2 cellular contexts compared by ENCODE assay signal in the genomic region with DNA sequence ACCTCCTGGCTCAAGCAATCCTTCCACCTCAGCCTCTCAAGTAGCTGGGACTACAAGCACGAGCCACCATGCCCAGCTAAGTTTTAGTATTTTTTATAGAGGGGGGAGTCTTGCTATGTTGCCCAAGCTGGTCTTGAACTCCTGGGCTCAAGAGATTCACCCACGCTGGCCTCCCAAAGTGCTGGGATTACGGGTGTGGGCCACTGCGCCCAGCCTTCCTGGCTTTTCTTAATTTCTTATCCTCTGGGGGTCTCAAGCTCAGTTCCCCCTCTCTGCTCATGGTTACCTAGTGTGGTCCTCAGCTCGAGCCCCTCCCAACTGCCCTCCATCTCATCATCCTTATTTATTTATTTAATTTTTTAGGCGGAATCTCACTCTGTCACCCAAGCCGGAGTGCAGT.
A peak's percentile ranks its signal among the peaks of the same experiment; 100 is the strongest.
TF ChIP-seq lines count a peak whose summit lies in the region.

No MANE protein-coding gene starts in this region.

TF ChIP-seq in HEK293, 187 proteins besides CTCF, POLR2A, EP300 and RAD21:
- TF ChIP-seq OVOL3 (tag by site-specific recombination; IDR thresholded peaks at IDR 0.05) (no peak), PRDM10 (tag by site-specific recombination; IDR thresholded peaks at IDR 0.05) (peak; percentile 85)

TF ChIP-seq in K562, 482 proteins besides CTCF, POLR2A, EP300 and RAD21:
- TF ChIP-seq ZNF592 (IDR thresholded peaks at IDR 0.05) (no peak), PRDM10 (IDR thresholded peaks at IDR 0.05; ENCODE audit: partially characterized antibody) (peak; percentile 52), ZNF398 (CRISPR knock-in tag; IDR thresholded peaks at IDR 0.05) (no peak), ZC3H4 (CRISPR knock-in tag; IDR thresholded peaks at IDR 0.05; ENCODE audit: borderline replicate concordance) (no peak), ZNF274 (IDR thresholded peaks at IDR 0.05; ENCODE audit: borderline replicate concordance, low read depth, low read length) (no peak), ZNF395 (CRISPR knock-in tag; IDR thresholded peaks at IDR 0.05) (no peak), MYBL2 (IDR thresholded peaks at IDR 0.05; ENCODE audit: low read depth) (no peak), MYBL2 (CRISPR knock-in tag; IDR thresholded peaks at IDR 0.05; ENCODE audit: borderline replicate concordance) (no peak)
